In genomic region chr4:148090029-148090428, GRCh38 we compare ENCODE assay signal across 18 cellular contexts.
DNase-seq lines count a peak whose midpoint lies in the region; ATAC-seq and TF ChIP-seq lines count a peak whose summit lies in the region.
"Had no signal": no experiment of that assay in that cellular context is flagged by ENCODE, and none has a peak within 500 bp of the region (broad histone marks: within the 10 kb centered on the region; RNA-seq: fewer than 3 reads in every experiment).

No MANE protein-coding gene starts in this region.

- no peaks in the 10 kb centered on the region for H3K79me1 ChIP-seq in H9 (ENCODE audit: insufficient read depth, low read depth, low read length, poor library complexity, severe bottlenecking)

- no peak overlapping the region for H2AFZ ChIP-seq in H9 (ENCODE audit: low read length)
- H2AFZ ChIP-seq: GM23338 had no signal

- peak overlapping the region in 2 of 3 donors; percentile 53 to 56 for H3K27ac Mint-ChIP-seq in CD4-positive, CD25-positive, alpha-beta regulatory T cell
- H3K27ac Mint-ChIP-seq in H9 = peak overlapping the region in 2 of 3 experiments; percentile 44 to 60; a peak in 2 of 7 replicates
- H3K27ac Mint-ChIP-seq: CD14-positive monocyte, GM23338, IgD-negative memory B cell had no signal

- peaks cover 25% of the 10 kb centered on the region for H3K36me3 Mint-ChIP-seq in CD4-positive, CD25-positive, alpha-beta regulatory T cell
- no peaks in the 10 kb centered on the region for H3K36me3 Mint-ChIP-seq in H9 (ENCODE audit: insufficient read depth in 1 of 3, low read depth in 3 of 3)
- H3K36me3 Mint-ChIP-seq: CD14-positive monocyte had no signal

- no peak overlapping the region for H3K4ac ChIP-seq in H9 (ENCODE audit: low read depth, low read length)

- WGBS in H9 (ENCODE audit: extremely low coverage, insufficient read length, low lambda C conversion rate) = no CpG with 5 or more reads among the region's 6 CpGs

- ATAC-seq in CD4-positive, CD25-positive, alpha-beta regulatory T cell (ENCODE audit: low read depth in 2 of 2) = no peak
- ATAC-seq in GM21515 (IDR thresholded peaks at IDR 0.05; ENCODE audit: unreplicated experiment) = no peak
- ATAC-seq: GM23338, HepG2 had no signal

- no peaks in the 10 kb centered on the region for H3K4me1 ChIP-seq in CD4-positive, CD25-positive, alpha-beta regulatory T cell (ENCODE audit: control insufficient read depth, insufficient read depth, low read length, poor library complexity, severe bottlenecking)
- no peaks in the 10 kb centered on the region for H3K4me1 ChIP-seq in H9 (ENCODE audit: insufficient read depth, low read length)
- H3K4me1 ChIP-seq: BLaER1 had no signal

- H2AK5ac ChIP-seq in H9 (ENCODE audit: insufficient read length, low read length) = no peak overlapping the region

- DNase-seq in CD4-positive, CD25-positive, alpha-beta regulatory T cell = no peak
- DNase-seq in H9 (no peak), coronary artery (ENCODE audit: low spot score) (peak; percentile 62), mesenteric fat pad (ENCODE audit: low spot score) (peak; percentile 47), germinal center (ENCODE audit: low spot score) (no peak), NCI-H187 treated with DMSO at 0.1 percent for 48 hours (lab: John Stamatoyannopoulos, UW) (no peak)
- DNase-seq in stimulated activated naive CD4-positive, alpha-beta T cell (lab: John Stamatoyannopoulos, UW) = no peak
- DNase-seq: 8988T, DMS153, DMS79, GDM1, H7 had no signal

- no peak overlapping the region for H2BK12ac ChIP-seq in H9 (ENCODE audit: insufficient read length, low read depth, low read length)

- H3K27ac ChIP-seq in CD4-positive, CD25-positive, alpha-beta regulatory T cell (ENCODE audit: insufficient read depth, low read length, poor library complexity, severe bottlenecking) = no peak overlapping the region
- H3K27ac ChIP-seq in H9 (ENCODE audit: insufficient read length, low read depth, low read length) (no peak overlapping the region), coronary artery (no peak overlapping the region)
- H3K27ac ChIP-seq: BLaER1 had no signal

- peaks cover 0 to 9% (median 3%) of the 10 kb centered on the region in 7 donors for H3K9me3 Mint-ChIP-seq in CD4-positive, CD25-positive, alpha-beta regulatory T cell
- peaks cover 0 to 7% of the 10 kb centered on the region in 2 experiments; a peak in 1 of 5 replicates for H3K9me3 Mint-ChIP-seq in H9
- H3K9me3 Mint-ChIP-seq: GM23338 had no signal

- H2BK5ac ChIP-seq in H9 (ENCODE audit: insufficient read length, low read length) = no peak overlapping the region

- H3K9ac ChIP-seq in H9 (ENCODE audit: extremely low read depth, insufficient read length, low read length) = no peak overlapping the region
- H3K9ac ChIP-seq: BLaER1 had no signal

- no peaks in the 10 kb centered on the region for H3K36me3 ChIP-seq in CD4-positive, CD25-positive, alpha-beta regulatory T cell (ENCODE audit: control insufficient read depth, insufficient read depth, low read length)
- H3K36me3 ChIP-seq: BLaER1 had no signal

- H4K91ac ChIP-seq in H9 (ENCODE audit: insufficient read length, low read depth, low read length) = no peak overlapping the region

- no peaks in the 10 kb centered on the region for H3K27me3 Mint-ChIP-seq in CD4-positive, CD25-positive, alpha-beta regulatory T cell
- H3K27me3 Mint-ChIP-seq in H9 (ENCODE audit: low read depth) = no peaks in the 10 kb centered on the region
- H3K27me3 Mint-ChIP-seq: IgD-negative memory B cell had no signal

- H4K5ac ChIP-seq in H9 (ENCODE audit: insufficient read length, low read depth, low read length) = no peak overlapping the region

- no peaks in the 10 kb centered on the region for H3K9me3 ChIP-seq in CD4-positive, CD25-positive, alpha-beta regulatory T cell (ENCODE audit: control insufficient read depth in 2 of 2, low read length in 2 of 2)
- H3K9me3 ChIP-seq in H9 (ENCODE audit: control insufficient read depth, low read depth, low read length) = no peaks in the 10 kb centered on the region
- H3K9me3 ChIP-seq: BLaER1 had no signal

- no peaks in the 10 kb centered on the region for H4K20me1 ChIP-seq in H9 (ENCODE audit: control insufficient read depth, insufficient read depth, insufficient read length)
- H4K20me1 ChIP-seq: BLaER1 had no signal

- H3K56ac ChIP-seq in H9 (ENCODE audit: insufficient read length, low read depth, low read length) = no peak overlapping the region

- H2BK120ac ChIP-seq in H9 (ENCODE audit: low read depth, low read length, poor library complexity, severe bottlenecking) = no peak overlapping the region

- H3K23ac ChIP-seq in H9 (ENCODE audit: insufficient read length, low read depth, low read length) = no peak overlapping the region

- H2BK15ac ChIP-seq in H9 (ENCODE audit: low read depth, low read length) = no peak overlapping the region

- no peaks in the 10 kb centered on the region for H3K27me3 ChIP-seq in CD4-positive, CD25-positive, alpha-beta regulatory T cell (ENCODE audit: control insufficient read depth, insufficient read depth, low read length)
- H3K27me3 ChIP-seq in H9 (ENCODE audit: insufficient read depth, low read length) = no peaks in the 10 kb centered on the region
- H3K27me3 ChIP-seq: BLaER1 had no signal

- no peak overlapping the region for H2BK20ac ChIP-seq in H9 (ENCODE audit: low read depth, low read length, poor library complexity, severe bottlenecking)

- TF ChIP-seq CTCF in H9 (conservative IDR thresholded peaks at IDR 0.05) (no peak), coronary artery (IDR thresholded peaks at IDR 0.05) (no peak)

- H3K79me2 ChIP-seq in H9 (ENCODE audit: insufficient read depth, low read length) = no peaks in the 10 kb centered on the region

- no peak overlapping the region for H3T11ph ChIP-seq in H9 (ENCODE audit: low read length)

- no peak overlapping the region for H3K4me2 ChIP-seq in H9 (ENCODE audit: insufficient read depth, insufficient read length, low read length)
- H3K4me2 ChIP-seq: BLaER1, GM23338 had no signal

- no peak overlapping the region for H3K14ac ChIP-seq in H9 (ENCODE audit: insufficient read depth, low read length)

- no peak overlapping the region for H3K4me3 Mint-ChIP-seq in CD4-positive, CD25-positive, alpha-beta regulatory T cell
- H3K4me3 Mint-ChIP-seq in H9 = no peak overlapping the region
- H3K4me3 Mint-ChIP-seq: CD14-positive monocyte, GM23338, IgD-negative memory B cell had no signal

- no peak overlapping the region for H3K4me3 ChIP-seq in CD4-positive, CD25-positive, alpha-beta regulatory T cell (ENCODE audit: low read depth, low read length)
- no peak overlapping the region for H3K4me3 ChIP-seq in coronary artery
- H3K4me3 ChIP-seq: BLaER1, GM23338 had no signal

- H3K23me2 ChIP-seq in H9 (ENCODE audit: insufficient read length, low read depth, low read length, poor library complexity, severe bottlenecking) = no peaks in the 10 kb centered on the region

- H3K18ac ChIP-seq in H9 (ENCODE audit: insufficient read length, low read depth, low read length) = no peak overlapping the region

- H4K8ac ChIP-seq in H9 (replicated peaks; ENCODE audit: insufficient read length, low read depth, low read length) = no peak overlapping the region

- H3K4me1 Mint-ChIP-seq in CD4-positive, CD25-positive, alpha-beta regulatory T cell = peaks cover 0 to 31% (median 12%) of the 10 kb centered on the region in 4 donors
- H3K4me1 Mint-ChIP-seq in H9 = peaks cover 5% of the 10 kb centered on the region in 2 experiments; a peak in 3 of 4 replicates
- H3K4me1 Mint-ChIP-seq: CD14-positive monocyte had no signal

Comparison
In these comparisons a context has a peak if more than half of its experiments do, and no peak if none do; other contexts are left out.
1. DNase-seq: peak in coronary artery (single experiment) and mesenteric fat pad (single experiment); none in CD4-positive, CD25-positive, alpha-beta regulatory T cell (0 of 3), H9 (single experiment), germinal center (single experiment), stimulated activated naive CD4-positive, alpha-beta T cell (0 of 6) and NCI-H187 treated with DMSO at 0.1 percent for 48 hours (single experiment).